In the genomic region with DNA sequence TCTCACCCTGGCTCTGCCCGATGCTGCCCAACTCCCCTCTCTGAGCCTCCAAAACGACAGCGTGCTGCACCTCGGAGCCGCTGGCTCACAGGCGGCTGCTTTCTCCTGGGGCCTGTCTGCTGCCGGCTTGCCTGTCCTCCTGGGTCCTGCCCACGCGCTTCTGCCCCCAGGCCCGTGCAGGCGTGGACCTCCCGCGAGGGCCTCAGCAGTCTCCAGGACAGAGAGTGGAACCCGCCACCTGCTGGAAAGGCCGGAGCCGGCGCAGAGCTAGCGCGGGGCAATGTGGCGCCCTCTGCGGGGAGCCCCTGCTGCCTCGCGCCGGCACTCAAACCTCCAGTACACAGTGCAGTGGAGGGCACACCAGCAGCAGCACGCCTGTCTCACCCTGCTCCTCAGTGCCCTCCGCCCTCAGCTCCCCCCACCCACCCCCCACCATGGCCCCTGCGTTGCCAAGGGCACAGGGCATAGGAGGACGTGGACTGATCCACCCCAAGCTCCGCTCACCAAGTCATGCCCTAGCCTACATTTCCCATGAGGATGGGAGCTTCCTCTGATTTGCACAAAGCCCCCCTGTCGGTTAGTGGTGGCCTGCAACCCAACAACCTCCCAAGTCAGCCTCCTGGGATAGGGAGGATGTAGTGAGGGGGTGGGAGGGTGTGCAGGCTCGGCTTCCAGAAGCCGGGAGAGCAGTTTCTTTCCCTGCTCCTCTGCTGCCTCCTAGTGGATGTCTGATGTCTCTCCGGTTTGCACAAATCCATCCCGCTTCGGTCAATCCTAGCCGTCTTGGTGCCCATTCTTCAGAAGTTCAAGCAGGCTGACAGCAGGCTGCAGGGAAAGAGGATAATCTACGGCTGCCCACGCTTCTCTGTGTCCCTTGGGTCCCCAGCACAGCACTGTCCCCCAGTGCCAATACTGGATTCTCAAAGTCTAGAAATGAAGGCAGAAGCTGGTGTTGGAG, we compare ENCODE assay signal across 2 cellular contexts.
TF ChIP-seq lines count a peak whose summit lies in the region.

No MANE protein-coding gene starts in this region.

TF ChIP-seq in IMR-90, 13 proteins besides CTCF, POLR2A, EP300 and RAD21:
- TF ChIP-seq CHD1 (IDR thresholded peaks at IDR 0.05; ENCODE audit: low read depth, low read length) (peak; percentile 58; the same call in 1 of the 2 replicates), NFE2L2 (IDR thresholded peaks at IDR 0.05; ENCODE audit: low read depth, low read length) (no peak), USF2 (IDR thresholded peaks at IDR 0.05; ENCODE audit: low read depth, low read length) (no peak), RCOR1 (IDR thresholded peaks at IDR 0.05; ENCODE audit: insufficient replicate concordance, low read length) (no peak), SMC3 (IDR thresholded peaks at IDR 0.05; ENCODE audit: low read depth, low read length) (peak; percentile 89), BHLHE40 (IDR thresholded peaks at IDR 0.05; ENCODE audit: low read depth, low read length) (peak; percentile 72), FOS (IDR thresholded peaks at IDR 0.05; ENCODE audit: low read depth, low read length) (no peak), CEBPB (IDR thresholded peaks at IDR 0.05; ENCODE audit: low read depth, low read length) (no peak), RFX5 (IDR thresholded peaks at IDR 0.05; ENCODE audit: low read depth, low read length) (no peak), MXI1 (IDR thresholded peaks at IDR 0.05; ENCODE audit: borderline replicate concordance, low read depth, low read length) (no peak; the same call in 1 of the 2 replicates), MAZ (IDR thresholded peaks at IDR 0.05; ENCODE audit: borderline replicate concordance, low read depth, low read length) (peak; percentile 50; the same call in 1 of the 2 replicates), MAFK (IDR thresholded peaks at IDR 0.05; ENCODE audit: low read depth, low read length) (no peak)
- TF ChIP-seq, protein P1, sequence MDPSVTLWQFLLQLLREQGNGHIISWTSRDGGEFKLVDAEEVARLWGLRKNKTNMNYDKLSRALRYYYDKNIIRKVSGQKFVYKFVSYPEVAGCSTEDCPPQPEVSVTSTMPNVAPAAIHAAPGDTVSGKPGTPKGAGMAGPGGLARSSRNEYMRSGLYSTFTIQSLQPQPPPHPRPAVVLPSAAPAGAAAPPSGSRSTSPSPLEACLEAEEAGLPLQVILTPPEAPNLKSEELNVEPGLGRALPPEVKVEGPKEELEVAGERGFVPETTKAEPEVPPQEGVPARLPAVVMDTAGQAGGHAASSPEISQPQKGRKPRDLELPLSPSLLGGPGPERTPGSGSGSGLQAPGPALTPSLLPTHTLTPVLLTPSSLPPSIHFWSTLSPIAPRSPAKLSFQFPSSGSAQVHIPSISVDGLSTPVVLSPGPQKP (IDR thresholded peaks at IDR 0.05; ENCODE audit: borderline replicate concordance, low read depth, low read length): no peak

TF ChIP-seq in endothelial cell of umbilical vein, 7 proteins besides CTCF, POLR2A, EP300 and RAD21:
- no peak for TF ChIP-seq JUN (IDR thresholded peaks at IDR 0.05; ENCODE audit: borderline replicate concordance, insufficient read depth, insufficient read length, low read depth)
- no peak for TF ChIP-seq MAX (IDR thresholded peaks at IDR 0.05; ENCODE audit: insufficient read depth, insufficient read length)
- TF ChIP-seq GATA2 (IDR thresholded peaks at IDR 0.05; ENCODE audit: insufficient read depth, insufficient read length, low read depth, low read length): no peak
- TF ChIP-seq EZH2 (IDR thresholded peaks at IDR 0.05; ENCODE audit: borderline replicate concordance, low read depth, low read length, severe bottlenecking): no peak
- TF ChIP-seq MYC (IDR thresholded peaks at IDR 0.05; ENCODE audit: low read depth, low read length): no peak
- TF ChIP-seq FOS (IDR thresholded peaks at IDR 0.05; ENCODE audit: borderline replicate concordance, insufficient read depth, low read length): no peak
- no peak for TF ChIP-seq POLR2AphosphoS5 (IDR thresholded peaks at IDR 0.05; ENCODE audit: insufficient read depth, low read depth, low read length)
